In genomic region chr5:134462047-134462575, GRCh38 we compare ENCODE assay signal across 15 cellular contexts.
"Had no signal": no experiment of that assay in that cellular context is flagged by ENCODE, and none has a peak within 500 bp of the region (broad histone marks: within the 10 kb centered on the region; RNA-seq: fewer than 3 reads in every experiment).

No MANE protein-coding gene starts in this region.

- H3K9me3 ChIP-seq: body of pancreas, ovary had no signal

- H3K4me3 Mint-ChIP-seq: central memory CD8-positive, alpha-beta T cell; dendritic cell treated with granulocyte-macrophage colony-stimulating factor and Interleukin-4, amounts not matched to agents 40 ng/mL and 50 ng/mL, for 4 days; stimulated activated effector memory CD8-positive, alpha-beta T cell treated with anti-CD3 and anti-CD28 coated beads, Interleukin-12 subunit alpha, Interleukin-12 subunit beta, amount 100 ng/mL, for 72 hours; type B pancreatic cell had no signal

- H3K4me3 ChIP-seq: body of pancreas, ovary, smooth muscle cell had no signal

- H3K27ac Mint-ChIP-seq: dendritic cell treated with granulocyte-macrophage colony-stimulating factor and Interleukin-4, amounts not matched to agents 40 ng/mL and 50 ng/mL, for 4 days; stimulated activated effector memory CD8-positive, alpha-beta T cell treated with anti-CD3 and anti-CD28 coated beads, Interleukin-12 subunit alpha, Interleukin-12 subunit beta, amount 100 ng/mL, for 72 hours; type B pancreatic cell had no signal

- DNase-seq: activated T-cell treated with anti-CD3 and anti-CD28 coated beads, Interleukin-2, amount 50 U/mL, for 1 hour; amniotic stem cell; body of pancreas; erythroblast; left cardiac atrium; mammary epithelial cell; ovary; retina had no signal

- H3K36me3 Mint-ChIP-seq: activated naive CD4-positive, alpha-beta T cell treated with anti-CD3 and anti-CD28 coated beads, Interleukin-2, amount 50 U/mL, for 72 hours; stimulated activated effector memory CD8-positive, alpha-beta T cell treated with anti-CD3 and anti-CD28 coated beads, Interleukin-12 subunit alpha, Interleukin-12 subunit beta, amount 100 ng/mL, for 72 hours; type B pancreatic cell had no signal

- H3K27me3 ChIP-seq: body of pancreas, ovary had no signal

- H3K36me3 ChIP-seq: ovary had no signal

- H3K27me3 Mint-ChIP-seq: central memory CD8-positive, alpha-beta T cell; dendritic cell treated with granulocyte-macrophage colony-stimulating factor and Interleukin-4, amounts not matched to agents 40 ng/mL and 50 ng/mL, for 4 days had no signal

- H3K27ac ChIP-seq: body of pancreas, ovary had no signal

- H3K9me3 Mint-ChIP-seq: activated naive CD4-positive, alpha-beta T cell treated with anti-CD3 and anti-CD28 coated beads, Interleukin-2, amount 50 U/mL, for 72 hours; central memory CD8-positive, alpha-beta T cell; dendritic cell treated with granulocyte-macrophage colony-stimulating factor and Interleukin-4, amounts not matched to agents 40 ng/mL and 50 ng/mL, for 4 days; stimulated activated effector memory CD8-positive, alpha-beta T cell treated with anti-CD3 and anti-CD28 coated beads, Interleukin-12 subunit alpha, Interleukin-12 subunit beta, amount 100 ng/mL, for 72 hours; type B pancreatic cell had no signal

- H3K4me2 ChIP-seq: smooth muscle cell had no signal

- ATAC-seq: activated CD4-positive, CD25-positive, alpha-beta regulatory T cell treated with anti-CD3 and anti-CD28 coated beads, Interleukin-2, amount 50 U/mL, for 24 hours; activated naive CD4-positive, alpha-beta T cell treated with anti-CD3 and anti-CD28 coated beads, Interleukin-2, amount 50 U/mL, for 72 hours; body of pancreas; stimulated activated effector memory CD8-positive, alpha-beta T cell treated with anti-CD3 and anti-CD28 coated beads, Interleukin-12 subunit alpha, Interleukin-12 subunit beta, amount 100 ng/mL, for 72 hours had no signal
